ENCODE assay signal across 19 cellular contexts in the genomic region with DNA sequence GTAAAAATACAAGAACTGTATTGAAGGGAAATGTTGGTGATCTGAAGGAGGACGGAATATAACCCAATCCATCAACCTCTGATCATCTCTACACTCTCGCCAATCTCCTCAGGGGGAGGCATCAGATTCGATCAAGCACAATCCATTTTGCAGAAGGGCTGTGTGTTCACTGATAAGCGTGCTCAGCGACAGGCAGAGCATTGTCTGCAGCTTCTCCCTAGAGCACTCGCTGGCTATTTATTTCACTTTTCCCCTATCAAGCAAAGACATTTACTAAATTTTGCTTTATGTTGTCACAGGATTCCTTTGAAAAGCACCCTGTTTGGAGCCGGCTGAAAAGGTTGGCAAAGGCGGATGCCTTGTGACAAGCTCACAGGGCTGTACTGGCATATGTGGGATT.
"Had no signal": no experiment of that assay in that cellular context is flagged by ENCODE, and none has a peak within 500 bp of the region (broad histone marks: within the 10 kb centered on the region; RNA-seq: fewer than 3 reads in every experiment).

No MANE protein-coding gene starts in this region.

- ATAC-seq: activated CD8-positive, alpha-beta memory T cell treated with anti-CD3 and anti-CD28 coated beads, Interleukin-2, amount 10 ng/mL, durations not matched to agents 7 days and 5 days; activated CD8-positive, alpha-beta T cell treated with anti-CD3 and anti-CD28 coated beads for 36 hours; body of pancreas; left lung; natural killer cell treated with Interleukin-12 subunit alpha and Interleukin-12 subunit beta and Interleukin-15 and Interleukin-18, amount 100 ng/mL, for 72 hours; right lobe of liver; stimulated activated effector memory CD8-positive, alpha-beta T cell treated with anti-CD3 and anti-CD28 coated beads, Interleukin-12 subunit alpha, Interleukin-12 subunit beta, amount 100 ng/mL, for 72 hours; stimulated activated naive CD8-positive, alpha-beta T cell treated with anti-CD3 and anti-CD28 coated beads, Interleukin-15, amount 100 ng/mL, for 72 hours had no signal

- DNase-seq: activated CD4-positive, alpha-beta T cell treated with anti-CD3 and anti-CD28 coated beads, Interleukin-2, amount 10 ng/mL, durations not matched to agents 7 days and 5 days; activated CD4-positive, CD25-positive, alpha-beta regulatory T cell treated with anti-CD3 and anti-CD28 coated beads, Interleukin-2, amount 50 U/mL, for 72 hours; activated CD8-positive, alpha-beta memory T cell treated with anti-CD3 and anti-CD28 coated beads, Interleukin-2, amount 10 ng/mL, durations not matched to agents 7 days and 5 days; activated CD8-positive, alpha-beta T cell treated with anti-CD3 and anti-CD28 coated beads for 36 hours; activated gamma-delta T cell treated with Interleukin-2 at 50 U/mL for 16 hours; activated T-cell treated with anti-CD3 and anti-CD28 coated beads for 4 hours; body of pancreas; effector CD8-positive, alpha-beta T cell; erythroblast; foreskin fibroblast; kidney glomerular epithelial cell; left lung; nucleus accumbens; right lobe of liver; stimulated activated CD4-positive, alpha-beta T cell treated with anti-CD3 and anti-CD28 coated beads, Interleukin-2, amount 100 ng/mL, for 24 hours; stimulated activated naive CD8-positive, alpha-beta T cell treated with anti-CD3 and anti-CD28 coated beads, Interleukin-15, amount 100 ng/mL, for 72 hours; WERI-Rb-1 had no signal
